In genomic region chr11:129290966-129291365, GRCh38 we compare ENCODE assay signal across 36 cellular contexts.
"Had no signal": no experiment of that assay in that cellular context is flagged by ENCODE, and none has a peak within 500 bp of the region (broad histone marks: within the 10 kb centered on the region; RNA-seq: fewer than 3 reads in every experiment).

No MANE protein-coding gene starts in this region.

- H3K4me3 Mint-ChIP-seq: activated CD4-positive, alpha-beta T cell treated with anti-CD3 and anti-CD28 coated beads for 36 hours; activated CD4-positive, alpha-beta T cell treated with anti-CD3 and anti-CD28 coated beads, Interleukin-2, amount 10 ng/mL, durations not matched to agents 7 days and 5 days; activated CD8-positive, alpha-beta T cell treated with anti-CD3 and anti-CD28 coated beads, Interleukin-2, amount 10 ng/mL, durations not matched to agents 7 days and 5 days; activated naive CD4-positive, alpha-beta T cell treated with anti-CD3 and anti-CD28 coated beads, Interleukin-2, amount 50 U/mL, for 24 hours; activated naive CD8-positive, alpha-beta T cell treated with anti-CD3 and anti-CD28 coated beads, Interleukin-2, amount 10 ng/mL, durations not matched to agents 7 days and 5 days; activated T-cell treated with anti-CD3 and anti-CD28 coated beads, Interleukin-2, amount 50 U/mL, for 24 hours had no signal

- H3K9ac ChIP-seq: SK-N-SH had no signal

- H3K9me3 ChIP-seq: adrenal gland, body of pancreas, MG63, Peyer's patch, SJSA1, SK-N-SH had no signal

- H3K9me3 Mint-ChIP-seq: activated CD4-positive, alpha-beta T cell treated with anti-CD3 and anti-CD28 coated beads, Interleukin-2, amount 10 ng/mL, durations not matched to agents 7 days and 5 days; activated naive CD4-positive, alpha-beta T cell treated with anti-CD3 and anti-CD28 coated beads, Interleukin-2, amount 50 U/mL, for 24 hours; activated naive CD8-positive, alpha-beta T cell treated with anti-CD3 and anti-CD28 coated beads, Interleukin-2, amount 10 ng/mL, durations not matched to agents 7 days and 5 days; activated T-cell treated with anti-CD3 and anti-CD28 coated beads, Interleukin-2, amount 50 U/mL, for 24 hours; activated T-helper 2 cell treated with anti-CD3 and anti-CD28 coated beads, Interferon-gamma antibody, Interleukin-2, Interleukin-4, amounts not matched to agents 10 μg/mL and 5 μg/mL and 100 μg/mL, durations not matched to agents 14 hours and 24 hours and 36 hours had no signal

- H3K36me3 Mint-ChIP-seq: activated naive CD4-positive, alpha-beta T cell treated with anti-CD3 and anti-CD28 coated beads, Interleukin-2, amount 50 U/mL, for 24 hours; activated naive CD8-positive, alpha-beta T cell treated with anti-CD3 and anti-CD28 coated beads, Interleukin-2, amount 10 ng/mL, durations not matched to agents 7 days and 5 days had no signal

- H3K27ac ChIP-seq: adrenal gland, body of pancreas, Peyer's patch, SJSA1 had no signal

- DNase-seq: activated CD4-positive, alpha-beta T cell treated with anti-CD3 and anti-CD28 coated beads for 36 hours; activated CD4-positive, alpha-beta T cell treated with anti-CD3 and anti-CD28 coated beads, Interleukin-2, amount 10 ng/mL, durations not matched to agents 7 days and 5 days; activated CD4-positive, alpha-beta T cell treated with anti-CD3 and anti-CD28 coated beads, Interleukin-2, amount 50 U/mL, for 48 hours; activated CD8-positive, alpha-beta T cell treated with anti-CD3 and anti-CD28 coated beads, Interleukin-2, amount 10 ng/mL, durations not matched to agents 7 days and 5 days; activated gamma-delta T cell; activated naive CD4-positive, alpha-beta T cell treated with Interleukin-2 at 50 U/mL for 16 hours; activated naive CD8-positive, alpha-beta T cell treated with anti-CD3 and anti-CD28 coated beads, Interleukin-2, amount 10 ng/mL, durations not matched to agents 7 days and 5 days; activated T-cell treated with anti-CD3 and anti-CD28 coated beads, Interleukin-2, amount 50 U/mL, for 24 hours; adrenal gland; body of pancreas; central memory CD4-positive, alpha-beta T cell; Kasumi-1; KG1; MG63; NCI-H1048; NCI-H1105 treated with DMSO at 0.1 percent for 48 hours; NCI-H1436; NCI-H1694; NCI-H1930; NCI-H2081 treated with DMSO at 0.1 percent for 48 hours; NCI-H345; NCI-H526; NCI-H748 treated with DMSO at 0.1 percent for 48 hours; NK-92 treated with Interleukin-12 subunit alpha and Interleukin-12 subunit beta, amount 100 ng/mL, for 24 hours; PC-3; Peyer's patch; RPMI8226; SHP77 treated with DMSO at 0.1 percent for 48 hours; SK-N-SH; T-helper 1 cell; T-helper 2 cell; T1000 had no signal

- H3K4me3 ChIP-seq: adrenal gland, body of pancreas, MG63, Peyer's patch, SJSA1 had no signal

- H3K27ac Mint-ChIP-seq: activated CD4-positive, alpha-beta T cell treated with anti-CD3 and anti-CD28 coated beads for 36 hours; activated CD4-positive, alpha-beta T cell treated with anti-CD3 and anti-CD28 coated beads, Interleukin-2, amount 10 ng/mL, durations not matched to agents 7 days and 5 days; activated CD8-positive, alpha-beta T cell treated with anti-CD3 and anti-CD28 coated beads, Interleukin-2, amount 10 ng/mL, durations not matched to agents 7 days and 5 days; activated naive CD4-positive, alpha-beta T cell treated with anti-CD3 and anti-CD28 coated beads, Interleukin-2, amount 50 U/mL, for 24 hours; activated naive CD8-positive, alpha-beta T cell treated with anti-CD3 and anti-CD28 coated beads, Interleukin-2, amount 10 ng/mL, durations not matched to agents 7 days and 5 days; activated T-cell treated with anti-CD3 and anti-CD28 coated beads, Interleukin-2, amount 50 U/mL, for 24 hours; activated T-helper 2 cell treated with anti-CD3 and anti-CD28 coated beads, Interferon-gamma antibody, Interleukin-2, Interleukin-4, amounts not matched to agents 10 μg/mL and 5 μg/mL and 100 μg/mL, durations not matched to agents 14 hours and 24 hours and 36 hours had no signal

- H3K4me2 ChIP-seq: SK-N-SH had no signal

- H3K27me3 ChIP-seq: adrenal gland, body of pancreas, MG63, Peyer's patch, SJSA1 had no signal

- H3K9me2 ChIP-seq: SK-N-SH had no signal

- H3K36me3 ChIP-seq: adrenal gland, MG63, Peyer's patch, SJSA1 had no signal

- H3K4me1 Mint-ChIP-seq: activated CD4-positive, alpha-beta T cell treated with anti-CD3 and anti-CD28 coated beads, Interleukin-2, amount 10 ng/mL, durations not matched to agents 7 days and 5 days; activated naive CD4-positive, alpha-beta T cell treated with anti-CD3 and anti-CD28 coated beads, Interleukin-2, amount 50 U/mL, for 24 hours; activated naive CD8-positive, alpha-beta T cell treated with anti-CD3 and anti-CD28 coated beads, Interleukin-2, amount 10 ng/mL, durations not matched to agents 7 days and 5 days had no signal

- ATAC-seq: activated CD4-positive, alpha-beta T cell treated with anti-CD3 and anti-CD28 coated beads for 36 hours; activated CD4-positive, CD25-positive, alpha-beta regulatory T cell treated with anti-CD3 and anti-CD28 coated beads, Interleukin-2, amount 50 U/mL, for 24 hours; activated CD8-positive, alpha-beta T cell treated with anti-CD3 and anti-CD28 coated beads, Interleukin-2, amount 10 ng/mL, durations not matched to agents 7 days and 5 days; PC-3 had no signal

- H3K4me1 ChIP-seq: adrenal gland, Peyer's patch, SJSA1 had no signal
